Comparison of ENCODE assay signal across 14 cellular contexts in the genomic region with DNA sequence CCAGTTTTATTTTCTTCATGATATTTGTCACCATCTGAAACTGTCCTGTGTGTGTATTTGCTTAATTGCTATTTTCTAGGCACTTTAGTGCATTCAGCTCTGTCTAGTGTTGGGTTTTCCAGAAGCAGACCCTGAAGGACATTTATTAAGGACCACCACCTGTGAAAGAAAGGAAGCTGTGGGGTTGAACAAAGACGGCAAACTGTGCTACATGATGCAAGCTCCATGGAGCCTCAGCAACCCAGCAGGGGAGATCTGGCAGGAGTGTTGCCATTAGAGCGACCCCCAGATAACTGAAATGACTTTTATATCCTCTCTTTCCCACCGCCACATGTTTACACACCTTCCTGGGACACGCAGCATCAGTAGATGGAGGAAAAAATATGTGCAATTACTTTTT.
DNase-seq lines count a peak whose midpoint lies in the region; FAIRE-seq and TF ChIP-seq lines count a peak whose summit lies in the region.
"Had no signal": no experiment of that assay in that cellular context is flagged by ENCODE, and none has a peak within 500 bp of the region (broad histone marks: within the 10 kb centered on the region; RNA-seq: fewer than 3 reads in every experiment).

No MANE protein-coding gene starts in this region.

- no peaks in the 10 kb centered on the region for H3F3A ChIP-seq in neural cell (ENCODE audit: insufficient read depth, low read length, poor library complexity, severe bottlenecking)

- H3K79me2 ChIP-seq in neural cell (replicated peaks; ENCODE audit: insufficient read depth, low read length), result no peaks in the 10 kb centered on the region

- no peak overlapping the region for H3K27ac ChIP-seq in neural cell (ENCODE audit: low read length)
- H3K27ac ChIP-seq: 22Rv1, GM23248 had no signal

- TF ChIP-seq CTCF in neural cell (IDR thresholded peaks at IDR 0.05; ENCODE audit: poor library complexity, severe bottlenecking), result no peak

- H3K9me3 ChIP-seq in neural cell (ENCODE audit: low read length), result peaks cover 7% of the 10 kb centered on the region

- H2AFZ ChIP-seq in neural cell (ENCODE audit: low read depth, low read length), result no peak overlapping the region
- H2AFZ ChIP-seq: GM23248 had no signal

- H4K20me1 ChIP-seq in neural cell (ENCODE audit: insufficient read depth), result no peaks in the 10 kb centered on the region

- no peak for TF ChIP-seq RAD21 in neural cell (conservative IDR thresholded peaks at IDR 0.05)

- no peak for TF ChIP-seq POLR2A in GM12891 (IDR thresholded peaks at IDR 0.05; ENCODE audit: low read depth, low read length)

- TF ChIP-seq EP300 in neural cell (conservative IDR thresholded peaks at IDR 0.05; ENCODE audit: poor library complexity, severe bottlenecking), result no peak

- no peaks in the 10 kb centered on the region for H3K9me2 ChIP-seq in neural cell (ENCODE audit: insufficient read depth, low read length)

- FAIRE-seq in GM12891 (lab: Jason Lieb, UNC), result no peak
- FAIRE-seq: GM18507 had no signal

- DNase-seq in DMS 273 (lab: John Stamatoyannopoulos, UW; ENCODE audit: unreplicated experiment) (peak; percentile 31), DMS 273 treated with DMSO at 0.1 percent for 48 hours (lab: John Stamatoyannopoulos, UW) (no peak), NCI-H1694 (lab: John Stamatoyannopoulos, UW) (peak; percentile 11), NCI-H345 treated with DMSO at 0.1 percent for 48 hours (lab: John Stamatoyannopoulos, UW; ENCODE audit: unreplicated experiment) (peak; percentile 20), GM12891 (ENCODE audit: insufficient read length, low spot score) (no peak), NOMO-1 treated with dmso at 0.1 percent for 144 hours (lab: John Stamatoyannopoulos, UW; ENCODE audit: unreplicated experiment) (no peak)
- DNase-seq in effector CD8-positive, alpha-beta T cell (lab: John Stamatoyannopoulos, UW), result no peak
- DNase-seq: CD8-positive, alpha-beta T cell; COR-L47; GM23248; H7 had no signal

- no peak overlapping the region for H3K4me3 ChIP-seq in neural cell (ENCODE audit: low read length)
- H3K4me3 ChIP-seq: GM23248 had no signal

- H3K4me2 ChIP-seq in neural cell (ENCODE audit: low read length), result no peak overlapping the region

- H3K27me3 ChIP-seq in neural cell (ENCODE audit: insufficient read depth, low read depth, low read length), result no peaks in the 10 kb centered on the region

- H3K9ac ChIP-seq in neural cell (ENCODE audit: low read length), result no peak overlapping the region
- H3K9ac ChIP-seq: GM23248 had no signal

- H3K36me3 ChIP-seq in neural cell (ENCODE audit: insufficient read depth, low read length), result peaks cover 4% of the 10 kb centered on the region

TF ChIP-seq in neural cell, 6 proteins besides CTCF, POLR2A, EP300 and RAD21:
- TF ChIP-seq TAF1 (IDR thresholded peaks at IDR 0.05; ENCODE audit: low read depth) (no peak), REST (IDR thresholded peaks at IDR 0.05; ENCODE audit: borderline replicate concordance) (peak; percentile 40), SMC3 (conservative IDR thresholded peaks at IDR 0.05; ENCODE audit: poor library complexity) (no peak), EZH2 (IDR thresholded peaks at IDR 0.05; ENCODE audit: borderline replicate concordance, insufficient read depth, low read length, poor library complexity, severe bottlenecking) (no peak), POLR2AphosphoS5 (IDR thresholded peaks at IDR 0.05) (peak; percentile 61), MXI1 (conservative IDR thresholded peaks at IDR 0.05; ENCODE audit: poor library complexity, severe bottlenecking) (no peak)

TF ChIP-seq in GM12891, 5 proteins besides CTCF, POLR2A, EP300 and RAD21:
- TF ChIP-seq TAF1 (IDR thresholded peaks at IDR 0.05; ENCODE audit: low read depth, low read length), result no peak
- no peak for TF ChIP-seq POLR2AphosphoS5 (IDR thresholded peaks at IDR 0.05; ENCODE audit: low read depth, low read length)
- TF ChIP-seq POU2F2 (IDR thresholded peaks at IDR 0.05; ENCODE audit: low read depth, low read length), result no peak
- TF ChIP-seq SPI1 (IDR thresholded peaks at IDR 0.05; ENCODE audit: low read depth, low read length), result no peak
- no peak for TF ChIP-seq PAX5 (IDR thresholded peaks at IDR 0.05; ENCODE audit: insufficient read depth, low read length, severe bottlenecking)

Comparison
In these comparisons a context has a peak if more than half of its experiments do, and no peak if none do; other contexts are left out.
1. DNase-seq: peak in DMS 273 (single experiment), NCI-H1694 (single experiment) and NCI-H345 treated with DMSO at 0.1 percent for 48 hours (single experiment); none in DMS 273 treated with DMSO at 0.1 percent for 48 hours (single experiment), GM12891 (single experiment), effector CD8-positive, alpha-beta T cell (single experiment) and NOMO-1 treated with dmso at 0.1 percent for 144 hours (single experiment).